In genomic region chr5:72452515-72453259, GRCh38 we compare ENCODE assay signal across 8 cellular contexts. TPM values are rescaled to one million over a fixed set of nuclear protein-coding genes. Genes with fewer than 3 reads are reported as not detected.
DNase-seq lines count a peak whose midpoint lies in the region; ATAC-seq and TF ChIP-seq lines count a peak whose summit lies in the region.

No MANE protein-coding gene starts in this region.

- H3K27me3 ChIP-seq in colonic mucosa (no peaks in the 10 kb centered on the region), uterus (no peaks in the 10 kb centered on the region)

- peak; percentile 18 for ATAC-seq in HG03439 (IDR thresholded peaks at IDR 0.05; ENCODE audit: unreplicated experiment)

- H3K4me1 ChIP-seq in colonic mucosa, result peaks cover 3% of the 10 kb centered on the region
- peaks cover 0 to 12% of the 10 kb centered on the region in 2 donors for H3K4me1 ChIP-seq in uterus

- H3K4me3 ChIP-seq in colonic mucosa, result no peak overlapping the region
- H3K4me3 ChIP-seq in uterus, result no peak overlapping the region

- no peak overlapping the region for H3K9ac ChIP-seq in colonic mucosa (ENCODE audit: low read depth in 2 of 2, low read length in 2 of 2)

- no peak for TF ChIP-seq POLR2A in uterus (IDR thresholded peaks at IDR 0.05)

- no peaks in the 10 kb centered on the region for H3K36me3 ChIP-seq in colonic mucosa
- no peaks in the 10 kb centered on the region for H3K36me3 ChIP-seq in uterus

- DNase-seq in colonic mucosa, result peak; percentile 80
- DNase-seq in lung microvascular endothelial cell (ENCODE audit: low read depth in 2 of 2), result peak; percentile 56 to 96
- peak; percentile 78 to 84 for DNase-seq in uterus
- DNase-seq in NCI-H748 (lab: John Stamatoyannopoulos, UW; ENCODE audit: unreplicated experiment), result no peak
- DNase-seq in stimulated activated CD4-positive, alpha-beta T cell treated with anti-CD3 and anti-CD28 coated beads, Interleukin-4, amount 100 ng/mL, for 24 hours, result no peak
- no peak for DNase-seq in DMS53 treated with DMSO at 0.1 percent for 48 hours (lab: John Stamatoyannopoulos, UW; ENCODE audit: unreplicated experiment)
- no peak for DNase-seq in DMS79 (lab: John Stamatoyannopoulos, UW)

- peak overlapping the region; percentile 68 for H3K27ac ChIP-seq in colonic mucosa
- H3K27ac ChIP-seq in uterus, result peak overlapping the region; percentile 87 to 97

- TF ChIP-seq CTCF in colonic mucosa (IDR thresholded peaks at IDR 0.05) (no peak), uterus (IDR thresholded peaks at IDR 0.05) (no peak)

- intact Hi-C loops in colonic mucosa (cut with DNase I), result no loop called here
- intact Hi-C loops in uterus (cut with DNase I; ENCODE audit: low total_unique reads), result no loop called here

- H3K9me3 ChIP-seq in colonic mucosa, result no peaks in the 10 kb centered on the region
- no peaks in the 10 kb centered on the region for H3K9me3 ChIP-seq in uterus

RNA-seq across cellular contexts. Expression of gene ZNF366, which starts 54.5 kb away (rescaled TPM):
- total RNA-seq in colonic mucosa, result under 1 TPM; 0.45 to 0.47 TPM
- total RNA-seq in lung microvascular endothelial cell, result 0.40 and 1.3 TPM in 2 replicates
- total RNA-seq in uterus, result 10 to 100 TPM in 2 of 4 donors, 1 to 10 TPM in 1, under 1 TPM in 1; 0.29 to 20.5 (median 12.1) TPM

Comparison
In these comparisons a context has a peak if more than half of its experiments do, and no peak if none do; other contexts are left out.
1. DNase-seq: peak in colonic mucosa (single experiment), lung microvascular endothelial cell (2 of 2) and uterus (2 of 2); none in NCI-H748 (single experiment), stimulated activated CD4-positive, alpha-beta T cell treated with anti-CD3 and anti-CD28 coated beads, Interleukin-4, amount 100 ng/mL, for 24 hours (single experiment), DMS53 treated with DMSO at 0.1 percent for 48 hours (single experiment) and DMS79 (single experiment).